ENCODE assay signal across 10 cellular contexts in genomic region chr14:50018236-50019210, GRCh38.
DNase-seq lines count a peak whose midpoint lies in the region; ATAC-seq, FAIRE-seq and TF ChIP-seq lines count a peak whose summit lies in the region.
"Had no signal": no experiment of that assay in that cellular context is flagged by ENCODE, and none has a peak within 500 bp of the region (broad histone marks: within the 10 kb centered on the region; RNA-seq: fewer than 3 reads in every experiment).

No MANE protein-coding gene starts in this region.

- H2AFZ ChIP-seq in OCI-LY7 (ENCODE audit: low read length) = no peak overlapping the region

- H4K20me1 ChIP-seq in OCI-LY7 (ENCODE audit: insufficient read depth, low read length) = no peaks in the 10 kb centered on the region

- H3K36me3 ChIP-seq in adipocyte (ENCODE audit: control insufficient read depth, insufficient read depth, low read length, severe bottlenecking) (no peaks in the 10 kb centered on the region), pancreas (no peaks in the 10 kb centered on the region), OCI-LY7 (ENCODE audit: insufficient read depth, low read length) (no peaks in the 10 kb centered on the region)

- POLR2A ChIA-PET in OCI-LY7 (lab: Charles Lee) = interaction anchor here (1.1 to 1.9 kb wide), 2 partner anchors 10 to 44 kb away, joined by 3 to 7 read pairs; no protein-coding TSS in a partner anchor

- CTCF ChIA-PET in OCI-LY7 (lab: Charles Lee; ENCODE audit: unreplicated experiment) = no interaction called here

- 26 to 33% methylated on average over 12 of the region's 12 CpGs for WGBS in pancreas, 2 donors

- no peak overlapping the region for H3K4me2 ChIP-seq in OCI-LY7 (ENCODE audit: low read length)

- H3K9me2 ChIP-seq in OCI-LY7 (ENCODE audit: insufficient read depth, low read length) = no peaks in the 10 kb centered on the region

- H3K27me3 ChIP-seq in adipocyte (replicated peaks; ENCODE audit: control insufficient read depth, insufficient read depth, low read length) (no peaks in the 10 kb centered on the region), pancreas (no peaks in the 10 kb centered on the region)

- H3K27ac ChIP-seq in pancreas = peak overlapping the region in 2 of 4 donors; percentile 22 to 69
- no peak overlapping the region for H3K27ac ChIP-seq in OCI-LY7 (ENCODE audit: low read depth, low read length, poor library complexity, severe bottlenecking)

- BruUV-seq in OCI-LY7 (replicated peaks; lab: Mats Ljungman, UMichigan) = no TSS peak

- ATAC-seq in pancreas = peak; percentile 82 to 87 (median 84)
- ATAC-seq in GM19463 (IDR thresholded peaks at IDR 0.05; ENCODE audit: unreplicated experiment) = no peak

- H3K9me3 ChIP-seq in adipocyte (ENCODE audit: control insufficient read depth, low read length) (peaks cover 9% of the 10 kb centered on the region), pancreas (no peaks in the 10 kb centered on the region), OCI-LY7 (ENCODE audit: low read length) (peaks cover 12% of the 10 kb centered on the region)

- TF ChIP-seq CTCF in pancreas (IDR thresholded peaks at IDR 0.05) (no peak), D721Med (IDR thresholded peaks at IDR 0.05; ENCODE audit: insufficient read depth, missing control alignments) (no peak), OCI-LY7 (conservative IDR thresholded peaks at IDR 0.05; ENCODE audit: low read length) (no peak)

- DNase-seq in AG20443 (ENCODE audit: low spot score) (peak; percentile 57), adipocyte (ENCODE audit: low read depth) (peak; percentile 64), foreskin melanocyte (peak; percentile 86), pancreas (peak in 1 of 6 donors; percentile 63), HCEC 1CT (no peak), D721Med (ENCODE audit: insufficient read length, low spot score) (no peak), OCI-LY7 (ENCODE audit: low spot score) (no peak)
- DNase-seq: effector memory CD4-positive, alpha-beta T cell; RPMI8226 had no signal

- H3K79me2 ChIP-seq in OCI-LY7 (ENCODE audit: insufficient read depth, low read depth, low read length) = no peaks in the 10 kb centered on the region

- H3K4me1 ChIP-seq in adipocyte (ENCODE audit: control insufficient read depth, insufficient read depth, low read length) (peaks cover 29% of the 10 kb centered on the region), pancreas (peaks cover 0 to 3% (median 0%) of the 10 kb centered on the region in 3 donors), OCI-LY7 (ENCODE audit: insufficient read depth, low read length, poor library complexity, severe bottlenecking) (peaks cover 3% of the 10 kb centered on the region)

- intact Hi-C loops in pancreas (cut with DNase I) = no loop called here
- intact Hi-C loops in OCI-LY7 (cut with micrococcal nuclease; ENCODE audit: unreplicated experiment) = no loop called here

- H3K4me3 ChIP-seq in adipocyte (ENCODE audit: low read length) = no peak overlapping the region
- H3K4me3 ChIP-seq in pancreas = no peak overlapping the region
- H3K4me3 ChIP-seq in OCI-LY7 (ENCODE audit: low read depth, low read length, poor library complexity, severe bottlenecking) = no peak overlapping the region

- peak overlapping the region; percentile 7 for H3K9ac ChIP-seq in adipocyte (ENCODE audit: low read length)

- FAIRE-seq in pancreas (lab: Jason Lieb, UNC) = no peak
- FAIRE-seq in D721Med (lab: Jason Lieb, UNC) = no peak

Comparison
In these comparisons a context has a peak if more than half of its experiments do, and no peak if none do; other contexts are left out.
1. DNase-seq: peak in AG20443 (single experiment), adipocyte (single experiment) and foreskin melanocyte (single experiment); none in HCEC 1CT (single experiment), D721Med (single experiment) and OCI-LY7 (single experiment).